Comparison of ENCODE assay signal across 12 cellular contexts in genomic region chr13:80955487-80955886, GRCh38.
"Had no signal": no experiment of that assay in that cellular context is flagged by ENCODE, and none has a peak within 500 bp of the region (broad histone marks: within the 10 kb centered on the region; RNA-seq: fewer than 3 reads in every experiment).

No MANE protein-coding gene starts in this region.

- ATAC-seq: left colon; naive thymus-derived CD4-positive, alpha-beta T cell; sciatic nerve; stimulated activated naive CD8-positive, alpha-beta T cell treated with anti-CD3 and anti-CD28 coated beads, Interleukin-15, Interleukin-2, amounts not matched to agents 100 U/mL and 50 U/mL, for 24 hours; upper lobe of right lung had no signal

- H3K27me3 ChIP-seq: testis, upper lobe of right lung had no signal

- H3K9me3 ChIP-seq: testis, upper lobe of right lung had no signal

- DNase-seq: activated T-cell treated with anti-CD3 and anti-CD28 coated beads, Interleukin-2, amount 50 U/mL, for 1 hour; amygdala; hippocampal formation; left colon; naive thymus-derived CD4-positive, alpha-beta T cell; stimulated activated CD4-positive, alpha-beta T cell treated with anti-CD3 and anti-CD28 coated beads, Interleukin-4, amount 100 ng/mL, for 1 hour; stimulated activated CD8-positive, alpha-beta memory T cell treated with anti-CD3 and anti-CD28 coated beads, Interleukin-4, amount 100 ng/mL, for 48 hours; stimulated activated naive CD8-positive, alpha-beta T cell treated with anti-CD3 and anti-CD28 coated beads, Interleukin-15, Interleukin-2, amounts not matched to agents 100 U/mL and 50 U/mL, for 24 hours; testis; upper lobe of right lung had no signal

- H3K4me3 ChIP-seq: SK-N-MC, testis, upper lobe of right lung had no signal

- H3K4me1 ChIP-seq: testis, upper lobe of right lung had no signal

- H3K27ac ChIP-seq: SK-N-MC, testis, upper lobe of right lung had no signal

- H3K36me3 ChIP-seq: upper lobe of right lung had no signal
